In the genomic region with DNA sequence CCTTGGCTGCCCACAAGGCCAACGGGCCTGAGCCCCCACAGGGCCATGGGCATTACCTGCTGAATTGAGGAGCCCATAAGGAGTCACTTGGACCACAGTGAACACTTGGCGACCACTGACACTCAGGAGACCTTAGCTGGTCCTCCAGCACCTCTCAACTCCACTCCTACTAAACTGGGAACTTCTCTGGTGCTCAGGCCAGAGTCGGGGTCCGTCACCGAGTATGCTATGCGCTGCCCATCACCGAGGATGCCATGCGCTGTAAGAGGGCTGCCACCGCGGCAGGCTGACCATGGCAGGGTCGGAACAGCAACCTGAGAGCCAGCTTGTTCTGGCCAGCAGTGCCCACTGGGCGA, we compare ENCODE assay signal across 8 cellular contexts.
DNase-seq lines count a peak whose midpoint lies in the region; ATAC-seq lines count a peak whose summit lies in the region.

No MANE protein-coding gene starts in this region.

- H3K27ac Mint-ChIP-seq in activated T-cell treated with anti-CD3 and anti-CD28 coated beads, Interleukin-2, amount 50 U/mL, for 24 hours: peak overlapping the region; percentile 83

- DNase-seq in activated T-cell treated with anti-CD3 and anti-CD28 coated beads, Interleukin-2, amount 50 U/mL, for 24 hours: peak; percentile 67
- peak; percentile 33 for DNase-seq in stimulated activated naive CD8-positive, alpha-beta T cell treated with anti-CD3 and anti-CD28 coated beads, Interleukin-15, Interleukin-2, amounts not matched to agents 100 U/mL and 50 U/mL, for 24 hours
- DNase-seq in glomerular visceral epithelial cell (ENCODE audit: extremely low spot score): no peak
- no peak for DNase-seq in NCI-H345 treated with DMSO at 0.1 percent for 48 hours (lab: John Stamatoyannopoulos, UW; ENCODE audit: unreplicated experiment)
- no peak for DNase-seq in NCI-H2081 (lab: John Stamatoyannopoulos, UW)
- no peak for DNase-seq in NK-92 treated with Interleukin-12 subunit alpha and Interleukin-12 subunit beta, amount 100 ng/mL, for 24 hours (lab: John Stamatoyannopoulos, UW)

- H3K4me3 Mint-ChIP-seq in activated T-cell treated with anti-CD3 and anti-CD28 coated beads, Interleukin-2, amount 50 U/mL, for 24 hours: peak overlapping the region; percentile 72

- H3K27me3 Mint-ChIP-seq in activated T-cell treated with anti-CD3 and anti-CD28 coated beads, Interleukin-2, amount 50 U/mL, for 24 hours: peaks cover 4% of the 10 kb centered on the region

- H3K9me3 Mint-ChIP-seq in activated T-cell treated with anti-CD3 and anti-CD28 coated beads, Interleukin-2, amount 50 U/mL, for 24 hours: no peaks in the 10 kb centered on the region

- no peaks in the 10 kb centered on the region for H3K9me3 ChIP-seq in HUES48 (ENCODE audit: control insufficient read depth, insufficient read depth, low read length)
- H3K9me3 ChIP-seq in iPS-18a (ENCODE audit: control insufficient read depth, low read depth, low read length): no peaks in the 10 kb centered on the region

- H3K4me1 ChIP-seq in HUES48 (ENCODE audit: control insufficient read depth, insufficient read depth, low read length) (peaks cover 35% of the 10 kb centered on the region), iPS-18a (ENCODE audit: control insufficient read depth, low read depth, low read length) (peaks cover 27% of the 10 kb centered on the region)

- peaks cover 58% of the 10 kb centered on the region for H3K4me1 Mint-ChIP-seq in activated T-cell treated with anti-CD3 and anti-CD28 coated beads, Interleukin-2, amount 50 U/mL, for 24 hours (ENCODE audit: low read depth)

- peak overlapping the region; percentile 62; the same call in 1 of the 2 replicates for H3K9ac ChIP-seq in HUES48 (ENCODE audit: low read depth, low read length)
- H3K9ac ChIP-seq in iPS-18a (ENCODE audit: low read length): peak overlapping the region; percentile 69

- peaks cover 40% of the 10 kb centered on the region for H3K36me3 Mint-ChIP-seq in activated T-cell treated with anti-CD3 and anti-CD28 coated beads, Interleukin-2, amount 50 U/mL, for 24 hours (ENCODE audit: low read depth)

- H3K27ac ChIP-seq in HUES48 (ENCODE audit: low read depth, low read length) (peak overlapping the region; percentile 94), iPS-18a (ENCODE audit: low read length) (no peak overlapping the region)

- peaks cover 2% of the 10 kb centered on the region; the same call in 1 of the 2 replicates for H3K27me3 ChIP-seq in HUES48 (ENCODE audit: control insufficient read depth, insufficient read depth, low read length)
- H3K27me3 ChIP-seq in iPS-18a (ENCODE audit: control insufficient read depth, insufficient read depth, low read length): peaks cover 25% of the 10 kb centered on the region

- H3K4me3 ChIP-seq in HUES48 (ENCODE audit: low read depth, low read length) (no peak overlapping the region), iPS-18a (ENCODE audit: low read length) (peak overlapping the region; percentile 52)

- no peak for ATAC-seq in stimulated activated naive CD8-positive, alpha-beta T cell treated with anti-CD3 and anti-CD28 coated beads, Interleukin-15, Interleukin-2, amounts not matched to agents 100 U/mL and 50 U/mL, for 24 hours

- H3K36me3 ChIP-seq in HUES48 (ENCODE audit: control insufficient read depth, insufficient read depth, low read length): peaks cover 26% of the 10 kb centered on the region
- H3K36me3 ChIP-seq in iPS-18a (ENCODE audit: control insufficient read depth, low read depth, low read length): peaks cover 22% of the 10 kb centered on the region

Comparison
In these comparisons a context has a peak if more than half of its experiments do, and no peak if none do; other contexts are left out.
1. DNase-seq: peak in activated T-cell treated with anti-CD3 and anti-CD28 coated beads, Interleukin-2, amount 50 U/mL, for 24 hours (single experiment) and stimulated activated naive CD8-positive, alpha-beta T cell treated with anti-CD3 and anti-CD28 coated beads, Interleukin-15, Interleukin-2, amounts not matched to agents 100 U/mL and 50 U/mL, for 24 hours (single experiment); none in glomerular visceral epithelial cell (single experiment), NCI-H345 treated with DMSO at 0.1 percent for 48 hours (single experiment), NCI-H2081 (0 of 2) and NK-92 treated with Interleukin-12 subunit alpha and Interleukin-12 subunit beta, amount 100 ng/mL, for 24 hours (single experiment).